ENCODE assay signal across 30 cellular contexts in the genomic region with DNA sequence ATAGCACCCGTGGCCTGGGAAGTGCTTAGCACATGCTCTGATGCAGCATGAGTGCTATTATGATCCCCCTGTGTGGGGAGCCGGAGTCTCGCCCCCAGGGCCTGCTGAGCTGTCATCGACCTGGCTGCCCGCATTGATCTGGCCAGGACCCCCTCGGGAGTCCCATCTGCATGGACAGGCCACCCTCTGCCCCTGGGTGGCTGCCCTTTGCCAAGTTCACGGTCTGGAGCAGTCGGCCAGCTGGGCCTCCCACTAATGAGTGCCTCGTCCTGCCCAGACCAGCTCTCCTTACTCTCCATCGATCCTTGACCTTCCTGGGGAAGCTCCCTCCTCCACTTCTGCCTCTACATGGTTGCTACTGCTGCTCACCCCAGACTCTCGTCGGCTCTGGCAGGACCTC.
"Had no signal": no experiment of that assay in that cellular context is flagged by ENCODE, and none has a peak within 500 bp of the region (broad histone marks: within the 10 kb centered on the region; RNA-seq: fewer than 3 reads in every experiment).

No MANE protein-coding gene starts in this region.

- H3K9me3 ChIP-seq: ascending aorta, body of pancreas, breast epithelium, SJSA1 had no signal

- H3K27me3 ChIP-seq: ascending aorta, body of pancreas, SJSA1 had no signal

- H3K9me3 Mint-ChIP-seq: activated B cell treated with CpG ODN at 0.5 μM for 24 hours; activated CD4-positive, alpha-beta memory T cell treated with anti-CD3 and anti-CD28 coated beads, Interleukin-2, amount 10 ng/mL, durations not matched to agents 7 days and 5 days; activated naive CD4-positive, alpha-beta T cell treated with anti-CD3 and anti-CD28 coated beads, Interleukin-2, amount 50 U/mL, for 24 hours; activated naive CD8-positive, alpha-beta T cell treated with anti-CD3 and anti-CD28 coated beads, Interleukin-2, amount 10 ng/mL, durations not matched to agents 7 days and 5 days; activated T-helper 17 cell treated with anti-CD3 and anti-CD28 coated beads, Interleukin-2, amount 50 U/mL, for 72 hours had no signal

- H3K36me3 Mint-ChIP-seq: activated CD8-positive, alpha-beta memory T cell treated with anti-CD3 and anti-CD28 coated beads, Interleukin-2, amount 10 ng/mL, durations not matched to agents 7 days and 5 days; activated naive CD4-positive, alpha-beta T cell treated with anti-CD3 and anti-CD28 coated beads, Interleukin-2, amount 50 U/mL, for 24 hours; activated naive CD8-positive, alpha-beta T cell treated with anti-CD3 and anti-CD28 coated beads, Interleukin-2, amount 10 ng/mL, durations not matched to agents 7 days and 5 days had no signal

- H3K27ac Mint-ChIP-seq: activated B cell treated with CpG ODN at 0.5 μM for 24 hours; activated CD4-positive, alpha-beta memory T cell treated with anti-CD3 and anti-CD28 coated beads, Interleukin-2, amount 10 ng/mL, durations not matched to agents 7 days and 5 days; activated CD8-positive, alpha-beta memory T cell treated with anti-CD3 and anti-CD28 coated beads, Interleukin-2, amount 10 ng/mL, durations not matched to agents 7 days and 5 days; activated naive CD4-positive, alpha-beta T cell treated with anti-CD3 and anti-CD28 coated beads, Interleukin-2, amount 50 U/mL, for 24 hours; activated naive CD8-positive, alpha-beta T cell treated with anti-CD3 and anti-CD28 coated beads, Interleukin-2, amount 10 ng/mL, durations not matched to agents 7 days and 5 days; activated T-helper 17 cell treated with anti-CD3 and anti-CD28 coated beads, Interleukin-2, amount 50 U/mL, for 72 hours had no signal

- DNase-seq: activated B cell treated with CpG ODN at 0.5 μM for 24 hours; activated CD4-positive, alpha-beta memory T cell treated with anti-CD3 and anti-CD28 coated beads, Interleukin-2, amount 10 ng/mL, durations not matched to agents 7 days and 5 days; activated CD4-positive, alpha-beta T cell treated with anti-CD3 and anti-CD28 coated beads for 48 hours; activated CD8-positive, alpha-beta memory T cell treated with anti-CD3 and anti-CD28 coated beads for 24 hours; activated CD8-positive, alpha-beta memory T cell treated with anti-CD3 and anti-CD28 coated beads, Interleukin-2, amount 10 ng/mL, durations not matched to agents 7 days and 5 days; activated CD8-positive, alpha-beta memory T cell treated with anti-CD3 and anti-CD28 coated beads, Interleukin-2, amount 50 U/mL, for 48 hours; activated gamma-delta T cell; activated naive CD4-positive, alpha-beta T cell treated with Interleukin-2 at 50 U/mL for 16 hours; activated naive CD8-positive, alpha-beta T cell treated with anti-CD3 and anti-CD28 coated beads, Interleukin-2, amount 10 ng/mL, durations not matched to agents 7 days and 5 days; activated T-cell treated with anti-CD3 and anti-CD28 coated beads, Interleukin-2, amount 50 U/mL, for 48 hours; amygdala; body of pancreas; NCI-H1694; NCI-H1930; NCI-H2081 treated with DMSO at 0.1 percent for 48 hours; NCI-H226; NCI-H446 treated with DMSO at 0.1 percent for 48 hours; NCI-H524; SW 1271; T-helper 1 cell; T-helper 2 cell; T-helper 9 cell had no signal

- H3K4me3 Mint-ChIP-seq: activated B cell treated with CpG ODN at 0.5 μM for 24 hours; activated CD4-positive, alpha-beta memory T cell treated with anti-CD3 and anti-CD28 coated beads, Interleukin-2, amount 10 ng/mL, durations not matched to agents 7 days and 5 days; activated CD8-positive, alpha-beta memory T cell treated with anti-CD3 and anti-CD28 coated beads, Interleukin-2, amount 10 ng/mL, durations not matched to agents 7 days and 5 days; activated naive CD4-positive, alpha-beta T cell treated with anti-CD3 and anti-CD28 coated beads, Interleukin-2, amount 50 U/mL, for 24 hours; activated naive CD8-positive, alpha-beta T cell treated with anti-CD3 and anti-CD28 coated beads, Interleukin-2, amount 10 ng/mL, durations not matched to agents 7 days and 5 days; activated T-helper 17 cell treated with anti-CD3 and anti-CD28 coated beads, Interleukin-2, amount 50 U/mL, for 72 hours had no signal

- H3K4me1 ChIP-seq: ascending aorta, body of pancreas, breast epithelium, SJSA1 had no signal

- H3K4me1 Mint-ChIP-seq: activated B cell treated with CpG ODN at 0.5 μM for 24 hours; activated CD4-positive, alpha-beta memory T cell treated with anti-CD3 and anti-CD28 coated beads, Interleukin-2, amount 10 ng/mL, durations not matched to agents 7 days and 5 days; activated CD8-positive, alpha-beta memory T cell treated with anti-CD3 and anti-CD28 coated beads, Interleukin-2, amount 10 ng/mL, durations not matched to agents 7 days and 5 days; activated naive CD4-positive, alpha-beta T cell treated with anti-CD3 and anti-CD28 coated beads, Interleukin-2, amount 50 U/mL, for 24 hours; activated naive CD8-positive, alpha-beta T cell treated with anti-CD3 and anti-CD28 coated beads, Interleukin-2, amount 10 ng/mL, durations not matched to agents 7 days and 5 days had no signal

- H3K27ac ChIP-seq: ascending aorta, body of pancreas, breast epithelium, SJSA1, VCaP had no signal

- H3K4me3 ChIP-seq: ascending aorta, body of pancreas, breast epithelium, K562, SJSA1 had no signal

- H3K36me3 ChIP-seq: ascending aorta, breast epithelium, SJSA1 had no signal

- ATAC-seq: activated CD8-positive, alpha-beta memory T cell treated with anti-CD3 and anti-CD28 coated beads, Interleukin-2, amount 10 ng/mL, durations not matched to agents 7 days and 5 days; activated T-helper 17 cell treated with anti-CD3 and anti-CD28 coated beads, Interleukin-2, amount 50 U/mL, for 72 hours; body of pancreas; K562; Panc1 had no signal
